23 cellular contexts compared by ENCODE assay signal in the genomic region with DNA sequence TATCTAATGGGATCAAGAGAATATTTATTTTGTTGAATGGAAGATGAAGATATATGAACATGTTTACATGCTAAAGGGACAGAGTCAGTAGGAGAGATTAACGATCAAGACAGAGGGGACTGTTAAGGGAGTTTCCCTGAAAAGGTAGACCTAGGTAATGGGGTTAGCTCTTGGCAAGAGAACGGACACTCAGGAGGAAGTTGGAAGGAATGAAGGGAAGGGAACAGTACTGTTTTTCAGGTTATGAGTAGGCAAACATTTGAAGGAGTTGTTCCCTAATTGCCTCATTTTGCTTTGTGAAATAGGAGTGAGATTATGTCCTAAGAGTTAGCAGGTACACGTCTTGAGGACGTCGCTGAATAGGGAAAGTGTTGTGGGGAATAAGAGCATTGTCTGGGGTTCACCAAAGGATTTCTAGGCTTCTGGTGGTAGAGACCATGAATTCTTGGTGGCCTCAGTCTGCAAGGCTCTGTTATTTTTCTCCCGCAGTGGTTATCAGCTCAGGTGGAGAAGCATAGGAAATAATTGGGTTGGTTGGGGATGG. TPM values are rescaled to one million over a fixed set of nuclear protein-coding genes. Genes with fewer than 3 reads are reported as not detected.
A peak's percentile ranks its signal among the peaks of the same experiment; 100 is the strongest.
DNase-seq lines count a peak whose midpoint lies in the region; ATAC-seq, FAIRE-seq and TF ChIP-seq lines count a peak whose summit lies in the region.
"Had no signal": no experiment of that assay in that cellular context is flagged by ENCODE, and none has a peak within 500 bp of the region (broad histone marks: within the 10 kb centered on the region; RNA-seq: fewer than 3 reads in every experiment).

No MANE protein-coding gene starts in this region.

- H3K27me3 ChIP-seq in bronchial epithelial cell (ENCODE audit: control insufficient read depth, insufficient read depth, low read length) (no peaks in the 10 kb centered on the region), lower lobe of right lung (ENCODE audit: low read depth) (no peaks in the 10 kb centered on the region), esophagus squamous epithelium (no peaks in the 10 kb centered on the region)

- H3K9me3 ChIP-seq in HEK293 (ENCODE audit: control insufficient read depth, insufficient read depth, low read depth, low read length) (no peaks in the 10 kb centered on the region), lower lobe of right lung (no peaks in the 10 kb centered on the region), esophagus squamous epithelium (no peaks in the 10 kb centered on the region)

- H3K4me1 ChIP-seq in HEK293 (ENCODE audit: control insufficient read depth, insufficient read depth, low read length) (peaks cover 30% of the 10 kb centered on the region), lower lobe of right lung (peaks cover 24% of the 10 kb centered on the region), esophagus squamous epithelium (peaks cover 11 to 50% (median 25%) of the 10 kb centered on the region in 3 donors)

- intact Hi-C loops in lower lobe of right lung (cut with DNase I) (no loop called here), esophagus squamous epithelium (cut with DNase I) (no loop called here)

- H3K36me3 Mint-ChIP-seq in effector memory CD8-positive, alpha-beta T cell (ENCODE audit: insufficient read depth): no peaks in the 10 kb centered on the region
- H3K36me3 Mint-ChIP-seq: CD4-positive, CD25-positive, alpha-beta regulatory T cell had no signal

- 43 to 56% methylated on average over 6 of the region's 6 CpGs for WGBS in esophagus squamous epithelium, 2 donors

- no peak overlapping the region for H3K4me3 Mint-ChIP-seq in effector memory CD8-positive, alpha-beta T cell
- H3K4me3 Mint-ChIP-seq: CD4-positive, CD25-positive, alpha-beta regulatory T cell had no signal

- H3K27ac ChIP-seq in HEK293 (ENCODE audit: extremely low read depth, low read depth, low read length): no peak overlapping the region
- H3K27ac ChIP-seq in lower lobe of right lung: no peak overlapping the region
- H3K27ac ChIP-seq in temporal lobe (ENCODE audit: low read depth, low read length): peak overlapping the region; percentile 36
- H3K27ac ChIP-seq in esophagus squamous epithelium: no peak overlapping the region
- H3K27ac ChIP-seq: RWPE1 had no signal

- H3K4me3 ChIP-seq in HEK293 (ENCODE audit: low read depth, low read length): no peak overlapping the region
- no peak overlapping the region for H3K4me3 ChIP-seq in bronchial epithelial cell (ENCODE audit: low read depth, low read length)
- no peak overlapping the region for H3K4me3 ChIP-seq in lower lobe of right lung
- H3K4me3 ChIP-seq in esophagus squamous epithelium: no peak overlapping the region
- H3K4me3 ChIP-seq: GM12878 had no signal

- peak; percentile 43 to 65 for ATAC-seq in lower lobe of right lung
- no peak for ATAC-seq in effector memory CD8-positive, alpha-beta T cell (replicated peaks)
- ATAC-seq: GM12878 had no signal

- no peaks in the 10 kb centered on the region for H3K9me3 Mint-ChIP-seq in effector memory CD8-positive, alpha-beta T cell
- H3K9me3 Mint-ChIP-seq: CD4-positive, CD25-positive, alpha-beta regulatory T cell had no signal

- no peak for FAIRE-seq in bronchial epithelial cell (lab: Jason Lieb, UNC)
- FAIRE-seq: A204.1, GM12878, H54 had no signal

- TF ChIP-seq CTCF in HEK293 (tag by site-specific recombination; IDR thresholded peaks at IDR 0.05) (no peak), bronchial epithelial cell (IDR thresholded peaks at IDR 0.05; ENCODE audit: insufficient read depth, low read length, severe bottlenecking) (no peak), lower lobe of right lung (IDR thresholded peaks at IDR 0.05) (no peak), esophagus squamous epithelium (IDR thresholded peaks at IDR 0.05) (no peak)

- H3K27ac Mint-ChIP-seq in effector memory CD8-positive, alpha-beta T cell: peak overlapping the region in 1 of 2 donors; percentile 15

- POLR2A ChIA-PET in HEK293 (lab: Yijun Ruan, JAX): no interaction called here

- H3K4me1 Mint-ChIP-seq in effector memory CD8-positive, alpha-beta T cell (ENCODE audit: low read depth in 2 of 2): peaks cover 31 to 46% of the 10 kb centered on the region in 2 donors

- DNase-seq in bronchial epithelial cell (ENCODE audit: low read depth): peak; percentile 12
- no peak for DNase-seq in lower lobe of right lung
- no peak for DNase-seq in AG08395 (ENCODE audit: low spot score)
- no peak for DNase-seq in esophagus squamous epithelium (lab: John Stamatoyannopoulos, UW)
- DNase-seq in COLO829 (ENCODE audit: low spot score): no peak
- DNase-seq in effector memory CD8-positive, alpha-beta T cell: no peak
- DNase-seq: CD4-positive, CD25-positive, alpha-beta regulatory T cell; COR-L47; DND-41; KBM-7; MM.1S; NCI-H1048; NCI-H1417 treated with DMSO at 0.1 percent for 48 hours; NCI-H187; NCI-H510A; NCI-H748 treated with DMSO at 0.1 percent for 48 hours; SHP77 treated with DMSO at 0.1 percent for 48 hours had no signal

- H3K27me3 Mint-ChIP-seq in effector memory CD8-positive, alpha-beta T cell: no peaks in the 10 kb centered on the region
- H3K27me3 Mint-ChIP-seq: CD4-positive, CD25-positive, alpha-beta regulatory T cell had no signal

- TF ChIP-seq POLR2A in esophagus squamous epithelium (IDR thresholded peaks at IDR 0.05): no peak

- CTCF ChIA-PET in HEK293 (lab: Yijun Ruan, JAX): interaction anchor here (0.9 to 1.1 kb wide), 3 partner anchors 13 to 146 kb away, joined by 3 to 4 read pairs (median 4); no protein-coding TSS in a partner anchor

- no peaks in the 10 kb centered on the region for H3K36me3 ChIP-seq in HEK293 (ENCODE audit: control insufficient read depth in 2 of 2, insufficient read depth in 1 of 2, low read length in 2 of 2)
- H3K36me3 ChIP-seq in bronchial epithelial cell (ENCODE audit: control insufficient read depth, insufficient read depth, low read length): no peaks in the 10 kb centered on the region
- H3K36me3 ChIP-seq in lower lobe of right lung: no peaks in the 10 kb centered on the region
- no peaks in the 10 kb centered on the region for H3K36me3 ChIP-seq in esophagus squamous epithelium

TF ChIP-seq in HEK293, 187 proteins besides CTCF, POLR2A, EP300 and RAD21:
- TF ChIP-seq, protein P1, sequence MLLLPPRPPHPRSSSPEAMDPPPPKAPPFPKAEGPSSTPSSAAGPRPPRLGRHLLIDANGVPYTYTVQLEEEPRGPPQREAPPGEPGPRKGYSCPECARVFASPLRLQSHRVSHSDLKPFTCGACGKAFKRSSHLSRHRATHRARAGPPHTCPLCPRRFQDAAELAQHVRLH (tag by site-specific recombination; IDR thresholded peaks at IDR 0.05): no peak
- TF ChIP-seq ZNF214 (tag by site-specific recombination; IDR thresholded peaks at IDR 0.05; ENCODE audit: borderline replicate concordance): peak; percentile 92

RNA-seq across cellular contexts. Expression of a gene that starts 41.3 kb away (rescaled TPM):
- total RNA-seq in bronchial epithelial cell: 11.6 and 17.0 TPM in 2 replicates
- total RNA-seq in lower lobe of right lung: 49.2 TPM
- 10.3 TPM for total RNA-seq in temporal lobe
- 10 to 100 TPM; 14.0 to 28.6 (median 22.2) TPM for total RNA-seq in esophagus squamous epithelium
